Comparison of ENCODE assay signal across 2 cellular contexts in genomic region chr21:31678478-31678877, GRCh38.
TF ChIP-seq lines count a peak whose summit lies in the region.

No MANE protein-coding gene starts in this region.

TF ChIP-seq in GM12878, 131 proteins besides CTCF, POLR2A, EP300 and RAD21:
- TF ChIP-seq POLR2AphosphoS5 (IDR thresholded peaks at IDR 0.05; ENCODE audit: low read length) (0 out of 2 replicates have a peak, but pooled peaks have one; percentile 30), BRCA1 (IDR thresholded peaks at IDR 0.05; ENCODE audit: low read depth, low read length) (no peak)

TF ChIP-seq in K562, 482 proteins besides CTCF, POLR2A, EP300 and RAD21:
- TF ChIP-seq POLR2B (IDR thresholded peaks at IDR 0.05; ENCODE audit: low read depth, partially characterized antibody) (peak; percentile 62), ELF4 (CRISPR knock-in tag; IDR thresholded peaks at IDR 0.05) (peak; percentile 77; the same call in 1 of the 2 replicates), POLR2AphosphoS2 (IDR thresholded peaks at IDR 0.05; ENCODE audit: low read length) (peak; percentile 69; the same call in 1 of the 2 replicates), OTX1 (CRISPR knock-in tag; IDR thresholded peaks at IDR 0.05) (0 out of 2 replicates have a peak, but pooled peaks have one; percentile 63), SUPT5H (IDR thresholded peaks at IDR 0.05) (peak; percentile 79), THRAP3 (IDR thresholded peaks at IDR 0.05; ENCODE audit: borderline replicate concordance) (no peak), SIN3A (IDR thresholded peaks at IDR 0.05; ENCODE audit: borderline replicate concordance in 2 of 2, control insufficient read depth in 1 of 2, low read depth in 2 of 2, low read length in 2 of 2) (0 out of 4 replicates have a peak, but pooled peaks of 1 of the 2 experiments have one; percentile 19), MAZ (CRISPR knock-in tag; conservative IDR thresholded peaks at IDR 0.05 in 1 of 2, IDR thresholded peaks at IDR 0.05 in 1 of 2) (0 out of 4 replicates have a peak, but pooled peaks of 1 of the 2 experiments have one; percentile 15), THRB (CRISPR knock-in tag; conservative IDR thresholded peaks at IDR 0.05) (peak; percentile 65; the same call in 1 of the 2 replicates), ZNF449 (CRISPR knock-in tag; IDR thresholded peaks at IDR 0.05) (no peak), POLR2AphosphoS5 (IDR thresholded peaks at IDR 0.05; ENCODE audit: control insufficient read depth, insufficient read depth, low read depth, low read length) (peak; percentile 31; the same call in 1 of the 2 replicates), HBP1 (CRISPR knock-in tag; IDR thresholded peaks at IDR 0.05) (0 out of 2 replicates have a peak, but pooled peaks have one; percentile 50), E2F6 (IDR thresholded peaks at IDR 0.05; ENCODE audit: borderline replicate concordance in 1 of 2, extremely low read depth in 1 of 2, insufficient read depth in 1 of 2, insufficient read length in 1 of 2, low read depth in 1 of 2, low read length in 1 of 2, poor library complexity in 1 of 2, severe bottlenecking in 1 of 2) (no peak)
TF ChIP-seq in K562: peak in this region for 10.
